Comparison of ENCODE assay signal across 8 cellular contexts in genomic region chr22:43014062-43014875, GRCh38. TPM values are rescaled to one million over a fixed set of nuclear protein-coding genes. Genes with fewer than 3 reads are reported as not detected.
DNase-seq lines count a peak whose midpoint lies in the region; ATAC-seq, FAIRE-seq and TF ChIP-seq lines count a peak whose summit lies in the region.

No MANE protein-coding gene starts in this region.

- no peak for TF ChIP-seq RAD21 in GM12878 (IDR thresholded peaks at IDR 0.05; ENCODE audit: insufficient read depth, low read depth, low read length)

- ATAC-seq in DND-41 (ENCODE audit: insufficient read depth, low read depth) (peak; percentile 32), GM12878 (peak; percentile 53)

- H3K79me2 ChIP-seq in DND-41 (ENCODE audit: insufficient read depth, low read length) (peaks cover 56% of the 10 kb centered on the region), GM12878 (ENCODE audit: control insufficient read depth, insufficient read depth, low read length) (peaks cover 53% of the 10 kb centered on the region)

- POLR2A ChIA-PET in HEK293T (lab: Yijun Ruan, JAX) (interaction anchor here (1.0 to 2.8 kb wide), 18 partner anchors 9 to 147 kb away, joined by 3 to 30 read pairs (median 3); no protein-coding TSS in a partner anchor), GM12878 (lab: Charles Lee) (interaction anchor here (0.5 to 4.4 kb wide), 7 partner anchors 12 to 119 kb away, joined by 3 to 63 read pairs (median 4); no protein-coding TSS in a partner anchor)

- H3K4me3 ChIP-seq in DND-41 (ENCODE audit: low read depth in 1 of 2, low read length in 2 of 2) (peak overlapping the region; percentile 91 to 100; a peak in 3 of 4 replicates), GM12878 (peak overlapping the region; percentile 97)

- H3K9me3 ChIP-seq in DND-41 (ENCODE audit: insufficient read depth, low read length, severe bottlenecking): no peaks in the 10 kb centered on the region
- no peaks in the 10 kb centered on the region for H3K9me3 ChIP-seq in GM12878 (replicated peaks; ENCODE audit: control insufficient read depth, insufficient read depth, low read length)

- H3K27ac ChIP-seq in DND-41 (ENCODE audit: low read length): peak overlapping the region; percentile 82
- H3K27ac ChIP-seq in GM12878 (ENCODE audit: control insufficient read depth, insufficient read depth): peak overlapping the region; percentile 68

- TF ChIP-seq CTCF in DND-41 (IDR thresholded peaks at IDR 0.05; ENCODE audit: borderline replicate concordance, extremely low read depth, low read length, poor library complexity, severe bottlenecking) (no peak), GM12878 (IDR thresholded peaks at IDR 0.05 in 2 of 3, conservative IDR thresholded peaks at IDR 0.05 in 1 of 3; ENCODE audit: control insufficient read depth in 2 of 3, extremely low read depth in 1 of 3, insufficient read depth in 1 of 3, low read depth in 3 of 3, low read length in 3 of 3) (no peak)

- RAD21 ChIA-PET in GM12878 (lab: Charles Lee; ENCODE audit: unreplicated experiment): interaction anchor here (0.7 to 4.1 kb wide), 18 partner anchors 10 to 147 kb away, joined by 3 to 17 read pairs (median 6); no protein-coding TSS in a partner anchor

- no TSS peak for BruUV-seq in GM12878 (replicated peaks; lab: Mats Ljungman, UMichigan)

- SMC1A ChIA-PET in GM12878 (lab: Charles Lee; ENCODE audit: uncharacterized antibody, unreplicated experiment): interaction anchor here (0.6 to 5.8 kb wide), 13 partner anchors 12 to 1738 kb away, joined by 3 to 62 read pairs (median 6); partner anchors contain the start of gene ARHGAP8

- H3K27me3 ChIP-seq in DND-41 (ENCODE audit: insufficient read depth, low read length, poor library complexity) (no peaks in the 10 kb centered on the region), GM12878 (replicated peaks in 1 of 2; ENCODE audit: control insufficient read depth in 2 of 2, insufficient read depth in 2 of 2, low read length in 1 of 2) (no peaks in the 10 kb centered on the region)

- H3K9ac ChIP-seq in DND-41 (ENCODE audit: low read depth, low read length) (peak overlapping the region; percentile 87), GM12878 (ENCODE audit: control insufficient read depth, insufficient read depth, low read length) (peak overlapping the region; percentile 64)

- H4K20me1 ChIP-seq in DND-41 (ENCODE audit: insufficient read depth, low read length) (peaks cover 32% of the 10 kb centered on the region), GM12878 (ENCODE audit: control insufficient read depth, insufficient read depth) (peaks cover 5% of the 10 kb centered on the region; the same call in 1 of the 2 replicates)

- intact Hi-C loops in GM12878 (cut with micrococcal nuclease; ENCODE audit: unreplicated experiment): loop anchor here (5.0 kb wide), 1 partner anchor 82 kb away; no protein-coding TSS in a partner anchor

- CTCF ChIA-PET in HEK293T (lab: Yijun Ruan, JAX): interaction anchor here (0.9 kb wide), 1 partner anchor 39 kb away, joined by 4 read pairs; no protein-coding TSS in a partner anchor
- CTCF ChIA-PET in GM12878 (lab: Yijun Ruan, JAX): interaction anchor here (1.0 to 4.6 kb wide), 12 partner anchors 10 to 147 kb away, joined by 3 to 20 read pairs (median 4); no protein-coding TSS in a partner anchor

- H3K4me2 ChIP-seq in DND-41 (ENCODE audit: insufficient read depth, low read length) (peak overlapping the region; percentile 72), GM12878 (ENCODE audit: control insufficient read depth, insufficient read depth) (peak overlapping the region; percentile 78)

- H2AFZ ChIP-seq in DND-41 (ENCODE audit: low read depth, low read length) (peak overlapping the region; percentile 87), GM12878 (ENCODE audit: control insufficient read depth, low read depth, low read length) (peak overlapping the region; percentile 41; the same call in 1 of the 2 replicates)

- in situ Hi-C loops in SK-MEL-5 (cut with HindIII; ENCODE audit: low pct_unique_long_range_greater_than_20kb, low sequenced_read_pairs): no loop called here
- in situ Hi-C loops in GM12878 (cut with MboI): no loop called here

- H3K36me3 ChIP-seq in DND-41 (ENCODE audit: insufficient read depth, low read length): no peaks in the 10 kb centered on the region
- H3K36me3 ChIP-seq in GM12878 (ENCODE audit: control insufficient read depth in 2 of 2, insufficient read depth in 2 of 2, low read length in 1 of 2): no peaks in the 10 kb centered on the region

- WGBS in GM12878 (ENCODE audit: insufficient coverage, insufficient replicate concordance, low lambda C conversion rate, missing lambda C conversion rate): 1% methylated on average over 32 of the region's 47 CpGs

- DNase-seq in DND-41 (peak; percentile 66), HEK293T (ENCODE audit: extremely low spot score) (peak; percentile 49), SK-MEL-5 (ENCODE audit: low read depth, low spot score) (peak; percentile 46), GM12878 (ENCODE audit: low read depth, low spot score) (no peak), iPS-NIHi7 (ENCODE audit: extremely low spot score) (peak; percentile 42), foreskin melanocyte (no peak), OCI-M2 (lab: John Stamatoyannopoulos, UW; ENCODE audit: unreplicated experiment) (no peak)
- DNase-seq in stimulated activated CD4-positive, alpha-beta T cell treated with anti-CD3 and anti-CD28 coated beads, Interleukin-2, amount 100 ng/mL, for 4 hours (ENCODE audit: low read depth): peak; percentile 12

- 0 out of 2 replicates have a peak, but pooled peaks have one; percentile 50 for TF ChIP-seq POLR2A in GM12878 (IDR thresholded peaks at IDR 0.05; ENCODE audit: low read depth, low read length)

- peaks cover 23% of the 10 kb centered on the region for H3K4me1 ChIP-seq in DND-41 (ENCODE audit: insufficient read depth, low read length)
- H3K4me1 ChIP-seq in GM12878 (ENCODE audit: control insufficient read depth, insufficient read depth, low read length): no peaks in the 10 kb centered on the region

- no peak for TF ChIP-seq EP300 in GM12878 (IDR thresholded peaks at IDR 0.05; ENCODE audit: borderline replicate concordance in 1 of 2, control insufficient read depth in 1 of 2, low read depth in 2 of 2, low read length in 2 of 2)

- peak; percentile 13 for FAIRE-seq in GM12878 (lab: Jason Lieb, UNC)

TF ChIP-seq in HEK293T, 16 proteins besides CTCF, POLR2A, EP300 and RAD21:
- no peak for TF ChIP-seq NFRKB (IDR thresholded peaks at IDR 0.05)
- TF ChIP-seq PKNOX1 (IDR thresholded peaks at IDR 0.05): no peak
- TF ChIP-seq LEF1 (IDR thresholded peaks at IDR 0.05; ENCODE audit: borderline replicate concordance): no peak
- no peak for TF ChIP-seq HDGF (IDR thresholded peaks at IDR 0.05; ENCODE audit: borderline replicate concordance)
- no peak for TF ChIP-seq TARDBP (IDR thresholded peaks at IDR 0.05)
- TF ChIP-seq L3MBTL2 (conservative IDR thresholded peaks at IDR 0.05): no peak

TF ChIP-seq in GM12878, 131 proteins besides CTCF, POLR2A, EP300 and RAD21:
- TF ChIP-seq ZNF207 (IDR thresholded peaks at IDR 0.05; ENCODE audit: borderline replicate concordance) (no peak), SUZ12 (IDR thresholded peaks at IDR 0.05; ENCODE audit: unreplicated experiment) (no peak), IKZF1 (conservative IDR thresholded peaks at IDR 0.05) (no peak; the same call in 1 of the 2 replicates), CREB1 (IDR thresholded peaks at IDR 0.05; ENCODE audit: low read depth) (0 out of 2 replicates have a peak, but pooled peaks have one; percentile 34), IKZF2 (IDR thresholded peaks at IDR 0.05) (peak in 1 of 2 experiments; percentile 47; a peak in 1 of 4 replicates), HDGF (IDR thresholded peaks at IDR 0.05) (0 out of 2 replicates have a peak, but pooled peaks have one; percentile 31), SMC3 (IDR thresholded peaks at IDR 0.05; ENCODE audit: borderline replicate concordance, low read length) (no peak), RB1 (IDR thresholded peaks at IDR 0.05; ENCODE audit: borderline replicate concordance) (no peak), SP1 (IDR thresholded peaks at IDR 0.05; ENCODE audit: low read depth, low read length) (no peak), RUNX3 (IDR thresholded peaks at IDR 0.05; ENCODE audit: low read length) (peak; percentile 42; the same call in 1 of the 2 replicates), EGR1 (IDR thresholded peaks at IDR 0.05; ENCODE audit: borderline replicate concordance in 1 of 2, low read depth in 2 of 2, low read length in 2 of 2) (peak in 1 of 2 experiments; percentile 9; a peak in 1 of 3 replicates), SUPT20H (IDR thresholded peaks at IDR 0.05; ENCODE audit: borderline replicate concordance, control insufficient read depth, low read depth, low read length) (no peak), CREM (IDR thresholded peaks at IDR 0.05; ENCODE audit: low read depth) (0 out of 2 replicates have a peak, but pooled peaks have one; percentile 30)
TF ChIP-seq in GM12878: peak in this region for 6.

RNA-seq across cellular contexts. Expression of gene PACSIN2, which starts 0.7 kb away (rescaled TPM):
- total RNA-seq in SK-MEL-5 (2014; rRNA removed; shearing (Covaris generic)): 197 and 210 TPM in 2 replicates
- polyA plus RNA-seq in SK-MEL-5 (2015; cell fraction: cytosol; rRNA removed): 359 and 404 TPM in 2 replicates
- polyA plus RNA-seq in SK-MEL-5 (2015; cell fraction: nucleus; rRNA removed): 298 and 306 TPM in 2 replicates
- 83.4 and 87.9 TPM in 2 replicates for total RNA-seq in GM12878 (2013; cell fraction: nucleolus; rRNA removed)
- total RNA-seq in GM12878 (2014; rRNA removed) (26.4 and 27.5 TPM in 2 replicates), GM12878 (2014; rRNA removed; fragmentation: Illumina TruSeq; extraction: Trizol) (42.1 and 45.9 TPM in 2 replicates), GM12878 (2021) (78.7 and 80.6 TPM in 2 replicates)
- polyA plus RNA-seq in GM12878 (2011; ENCODE audit: low read depth): 24.4 TPM
- polyA plus RNA-seq in GM12878 (2011; rRNA removed) (57.4 and 67.7 TPM in 2 replicates), GM12878 (2014; fragmentation: Illumina TruSeq; extraction: Trizol) (36.0 and 47.4 TPM in 2 replicates), GM12878 (2014; fragmentation: Nextera tagmentation; extraction: Ambion mirVana) (1 to 10 TPM in 1 of 2 experiments, under 1 TPM in 1; 0.93 to 1.6 TPM), GM12878 (2014; rRNA removed) (53.9 and 60.0 TPM in 2 replicates), GM12878 (2016; fragmentation: Nextera tagmentation; extraction: Ambion mirVana) (10 to 100 TPM; 46.3 to 49.5 TPM)
- polyA plus RNA-seq in GM12878 (2011; cell fraction: cytosol; rRNA removed): 66.7 and 69.8 TPM in 2 replicates
- 83.2 and 88.8 TPM in 2 replicates for polyA plus RNA-seq in GM12878 (2011; cell fraction: nucleus; rRNA removed)
- polyA plus RNA-seq in GM12878 (2012): 38.7 and 45.2 TPM in 2 replicates
- 36.6 and 45.8 TPM in 2 replicates for polyA minus RNA-seq in GM12878 (2011; rRNA and poly(A)+ RNA removed)
- polyA minus RNA-seq in GM12878 (2011; cell fraction: cytosol; rRNA and poly(A)+ RNA removed): 13.4 and 13.5 TPM in 2 replicates
- polyA minus RNA-seq in GM12878 (2011; cell fraction: nucleus; rRNA and poly(A)+ RNA removed): 12.2 and 18.0 TPM in 2 replicates

Comparison
In these comparisons a context has a peak if more than half of its experiments do, and no peak if none do; other contexts are left out.
1. DNase-seq: peak in DND-41 (single experiment), HEK293T (single experiment), SK-MEL-5 (single experiment), iPS-NIHi7 (single experiment) and stimulated activated CD4-positive, alpha-beta T cell treated with anti-CD3 and anti-CD28 coated beads, Interleukin-2, amount 100 ng/mL, for 4 hours (single experiment); none in GM12878 (single experiment), foreskin melanocyte (single experiment) and OCI-M2 (single experiment).